Comparison of ENCODE assay signal across 13 cellular contexts in the genomic region with DNA sequence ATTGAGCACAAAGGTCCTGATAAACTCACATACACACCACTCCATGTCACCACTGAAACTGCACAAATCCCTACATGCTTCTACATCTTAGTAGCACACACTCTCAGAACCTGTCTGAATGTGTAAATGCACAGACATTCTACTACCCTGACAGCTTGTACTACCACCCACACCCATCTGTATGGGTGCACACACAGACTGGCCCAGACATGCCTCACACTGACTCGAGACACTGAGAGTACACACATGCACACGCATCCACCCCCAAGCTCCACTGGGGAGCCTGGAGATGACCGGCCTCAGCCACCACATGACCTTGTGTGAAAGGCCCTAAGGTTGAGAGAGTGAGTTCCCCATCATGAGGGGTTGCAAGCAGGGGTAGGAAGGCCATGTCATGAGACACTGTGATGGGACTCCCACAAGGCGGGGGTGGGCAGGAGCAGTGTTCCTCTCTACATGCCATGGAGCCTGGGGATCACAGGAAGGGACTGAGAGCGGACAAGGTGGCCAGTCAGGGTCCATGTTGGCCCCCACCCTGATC.
DNase-seq lines count a peak whose midpoint lies in the region; ATAC-seq and TF ChIP-seq lines count a peak whose summit lies in the region.
"Had no signal": no experiment of that assay in that cellular context is flagged by ENCODE, and none has a peak within 500 bp of the region (broad histone marks: within the 10 kb centered on the region; RNA-seq: fewer than 3 reads in every experiment).

No MANE protein-coding gene starts in this region.

- H3K27ac ChIP-seq in RWPE2 (ENCODE audit: poor library complexity, severe bottlenecking) (peak overlapping the region; percentile 79), neutrophil (peak overlapping the region; percentile 99)
- H3K27ac ChIP-seq in effector memory CD4-positive, alpha-beta T cell (ENCODE audit: insufficient read depth, low read length, poor library complexity, severe bottlenecking): peak overlapping the region; percentile 3

- TF ChIP-seq CTCF in RWPE2 (IDR thresholded peaks at IDR 0.05; ENCODE audit: poor library complexity, severe bottlenecking): no peak
- no peak for TF ChIP-seq CTCF in neutrophil (IDR thresholded peaks at IDR 0.05)

- H3K9me3 ChIP-seq in RWPE2 (ENCODE audit: severe bottlenecking) (no peaks in the 10 kb centered on the region), neutrophil (no peaks in the 10 kb centered on the region)
- no peaks in the 10 kb centered on the region for H3K9me3 ChIP-seq in effector memory CD4-positive, alpha-beta T cell (ENCODE audit: control insufficient read depth, low read length)
- H3K9me3 ChIP-seq: gastrocnemius medialis had no signal

- H3K36me3 ChIP-seq in RWPE2 (ENCODE audit: low read depth) (peaks cover 6% of the 10 kb centered on the region), neutrophil (peaks cover 95% of the 10 kb centered on the region)
- H3K36me3 ChIP-seq in effector memory CD4-positive, alpha-beta T cell (ENCODE audit: control insufficient read depth, insufficient read depth, low read length): peaks cover 5% of the 10 kb centered on the region
- H3K36me3 ChIP-seq: gastrocnemius medialis had no signal

- H3K4me3 ChIP-seq in RWPE2 (ENCODE audit: severe bottlenecking) (no peak overlapping the region), neutrophil (ENCODE audit: low read depth in 1 of 2, low read length in 1 of 2) (peak overlapping the region in 1 of 2 experiments; percentile 29)
- H3K4me3 ChIP-seq in effector memory CD4-positive, alpha-beta T cell (ENCODE audit: insufficient read depth, low read depth, low read length, poor library complexity, severe bottlenecking): no peak overlapping the region
- H3K4me3 ChIP-seq: gastrocnemius medialis, K562 had no signal

- H3K27me3 ChIP-seq in RWPE2 (ENCODE audit: insufficient read depth, poor library complexity, severe bottlenecking): no peaks in the 10 kb centered on the region
- H3K27me3 ChIP-seq in effector memory CD4-positive, alpha-beta T cell (replicated peaks; ENCODE audit: control insufficient read depth, insufficient read depth, low read length, poor library complexity, severe bottlenecking): no peaks in the 10 kb centered on the region
- no peaks in the 10 kb centered on the region for H3K27me3 ChIP-seq in neutrophil
- H3K27me3 ChIP-seq: gastrocnemius medialis had no signal

- CTCF ChIA-PET in activated naive CD4-positive, alpha-beta T cell treated with anti-CD3 and anti-CD28 coated beads, Interleukin-2, amount 10 ng/mL, durations not matched to agents 7 days and 5 days (lab: Charles Lee): interaction anchor here (0.7 to 7.1 kb wide), 12 partner anchors 10 to 568 kb away, joined by 3 to 102 read pairs (median 12); partner anchors contain the start of gene STARD10

- peaks cover 4% of the 10 kb centered on the region for H3K27me3 Mint-ChIP-seq in activated naive CD4-positive, alpha-beta T cell treated with anti-CD3 and anti-CD28 coated beads, Interleukin-2, amount 10 ng/mL, durations not matched to agents 7 days and 5 days

- H3K4me1 ChIP-seq in RWPE2 (ENCODE audit: insufficient read depth, poor library complexity, severe bottlenecking) (peaks cover 12% of the 10 kb centered on the region), neutrophil (ENCODE audit: control insufficient read depth in 1 of 2, insufficient read depth in 1 of 2, low read depth in 1 of 2, low read length in 1 of 2) (peaks cover 97 to 100% of the 10 kb centered on the region in 2 experiments)
- H3K4me1 ChIP-seq in effector memory CD4-positive, alpha-beta T cell (ENCODE audit: control insufficient read depth, insufficient read depth, low read length, poor library complexity, severe bottlenecking): peaks cover 34% of the 10 kb centered on the region

- H3K4me1 Mint-ChIP-seq in activated naive CD4-positive, alpha-beta T cell treated with anti-CD3 and anti-CD28 coated beads, Interleukin-2, amount 10 ng/mL, durations not matched to agents 7 days and 5 days: peaks cover 46% of the 10 kb centered on the region

- H3K4me3 Mint-ChIP-seq in activated naive CD4-positive, alpha-beta T cell treated with anti-CD3 and anti-CD28 coated beads, Interleukin-2, amount 10 ng/mL, durations not matched to agents 7 days and 5 days: no peak overlapping the region

- no peak for DNase-seq in activated naive CD4-positive, alpha-beta T cell treated with anti-CD3 and anti-CD28 coated beads, Interleukin-2, amount 10 ng/mL, durations not matched to agents 7 days and 5 days
- no peak for DNase-seq in activated naive CD4-positive, alpha-beta T cell treated with Interleukin-2 at 50 U/mL for 16 hours
- DNase-seq in RWPE2 (ENCODE audit: low spot score) (no peak), hepatic stellate cell (ENCODE audit: low spot score) (no peak), NK-92 (lab: John Stamatoyannopoulos, UW; ENCODE audit: unreplicated experiment) (no peak), NCI-H146 treated with DMSO at 0.1 percent for 48 hours (lab: John Stamatoyannopoulos, UW; ENCODE audit: unreplicated experiment) (no peak)
- no peak for DNase-seq in effector memory CD4-positive, alpha-beta T cell
- DNase-seq: effector CD4-positive, alpha-beta T cell; gastrocnemius medialis; NCI-H1436; NCI-H524 had no signal

- no peak for ATAC-seq in RWPE2 (ENCODE audit: low read depth)
- ATAC-seq: gastrocnemius medialis, K562 had no signal

- no peaks in the 10 kb centered on the region for H3K9me3 Mint-ChIP-seq in activated naive CD4-positive, alpha-beta T cell treated with anti-CD3 and anti-CD28 coated beads, Interleukin-2, amount 10 ng/mL, durations not matched to agents 7 days and 5 days

- H3K27ac Mint-ChIP-seq in activated naive CD4-positive, alpha-beta T cell treated with anti-CD3 and anti-CD28 coated beads, Interleukin-2, amount 10 ng/mL, durations not matched to agents 7 days and 5 days: peak overlapping the region; percentile 84

- H3K36me3 Mint-ChIP-seq in activated naive CD4-positive, alpha-beta T cell treated with anti-CD3 and anti-CD28 coated beads, Interleukin-2, amount 10 ng/mL, durations not matched to agents 7 days and 5 days: peaks cover 26% of the 10 kb centered on the region

Comparison
In these comparisons a context has a peak if more than half of its experiments do, and no peak if none do; other contexts are left out.
1. H3K27ac ChIP-seq: peak in every context shown above with its lines; median percentile 99 in neutrophil; 79 in RWPE2; 3 in effector memory CD4-positive, alpha-beta T cell.